Comparison of ENCODE assay signal across 15 cellular contexts in the genomic region with DNA sequence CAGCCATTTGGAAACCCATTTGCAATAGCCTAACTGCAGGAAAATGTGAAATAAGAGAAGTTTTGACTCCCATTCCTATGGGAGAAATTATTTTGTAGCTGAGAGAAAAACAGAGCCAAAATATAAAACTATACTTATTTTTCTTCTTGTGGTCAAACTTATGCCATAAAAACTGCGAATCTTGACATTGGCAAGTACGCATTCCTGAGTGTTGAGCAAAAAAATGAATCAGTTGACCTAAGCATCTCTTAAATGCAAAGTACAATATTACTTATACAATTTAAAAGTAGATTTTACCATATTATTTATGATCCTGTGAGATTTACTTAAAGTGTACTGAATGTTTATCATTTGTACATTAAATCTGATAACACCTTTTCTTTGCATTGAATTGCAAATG. TPM values are rescaled to one million over a fixed set of nuclear protein-coding genes. Genes with fewer than 3 reads are reported as not detected.
DNase-seq lines count a peak whose midpoint lies in the region; TF ChIP-seq lines count a peak whose summit lies in the region.
"Had no signal": no experiment of that assay in that cellular context is flagged by ENCODE, and none has a peak within 500 bp of the region (broad histone marks: within the 10 kb centered on the region; RNA-seq: fewer than 3 reads in every experiment).

No MANE protein-coding gene starts in this region.

- H3K4me3 ChIP-seq in fibroblast of mammary gland (ENCODE audit: control insufficient read depth, low read depth, low read length), result no peak overlapping the region
- H3K4me3 ChIP-seq: BLaER1, HAP-1 had no signal

- peak; percentile 19 for DNase-seq in EL
- peak; percentile 33 for DNase-seq in LHCN-M2 (ENCODE audit: low read depth)
- DNase-seq in fibroblast of mammary gland (ENCODE audit: low read depth), result peak; percentile 12
- DNase-seq in stromal cell of bone marrow (ENCODE audit: low read depth), result peak; percentile 43
- no peak for DNase-seq in NCI-H2227 treated with DMSO at 0.1 percent for 48 hours (lab: John Stamatoyannopoulos, UW)
- no peak for DNase-seq in SW 1271 (lab: John Stamatoyannopoulos, UW)
- DNase-seq in T-helper 2 cell, result no peak
- DNase-seq: CD4-positive, CD25-positive, alpha-beta regulatory T cell; CD8-positive, alpha-beta T cell; DMS 273 treated with DMSO at 0.1 percent for 48 hours; DMS79; GF-D8; GOT3 had no signal

- TF ChIP-seq CTCF in fibroblast of mammary gland (conservative IDR thresholded peaks at IDR 0.05; ENCODE audit: control insufficient read depth, insufficient read depth, low read depth, low read length), result no peak

RNA-seq across cellular contexts. Expression of a gene that starts 50.1 kb away (rescaled TPM):
- 6.9 and 11.0 TPM in 2 replicates for total RNA-seq in LHCN-M2 (2014; rRNA removed)
- polyA plus RNA-seq in LHCN-M2 (2012), result 34.2 TPM

Comparison
In these comparisons a context has a peak if more than half of its experiments do, and no peak if none do; other contexts are left out.
1. DNase-seq: peak in EL (single experiment), LHCN-M2 (single experiment), fibroblast of mammary gland (single experiment) and stromal cell of bone marrow (single experiment); none in NCI-H2227 treated with DMSO at 0.1 percent for 48 hours (single experiment), SW 1271 (0 of 2) and T-helper 2 cell (0 of 5).